Comparison of ENCODE assay signal across 8 cellular contexts in the genomic region with DNA sequence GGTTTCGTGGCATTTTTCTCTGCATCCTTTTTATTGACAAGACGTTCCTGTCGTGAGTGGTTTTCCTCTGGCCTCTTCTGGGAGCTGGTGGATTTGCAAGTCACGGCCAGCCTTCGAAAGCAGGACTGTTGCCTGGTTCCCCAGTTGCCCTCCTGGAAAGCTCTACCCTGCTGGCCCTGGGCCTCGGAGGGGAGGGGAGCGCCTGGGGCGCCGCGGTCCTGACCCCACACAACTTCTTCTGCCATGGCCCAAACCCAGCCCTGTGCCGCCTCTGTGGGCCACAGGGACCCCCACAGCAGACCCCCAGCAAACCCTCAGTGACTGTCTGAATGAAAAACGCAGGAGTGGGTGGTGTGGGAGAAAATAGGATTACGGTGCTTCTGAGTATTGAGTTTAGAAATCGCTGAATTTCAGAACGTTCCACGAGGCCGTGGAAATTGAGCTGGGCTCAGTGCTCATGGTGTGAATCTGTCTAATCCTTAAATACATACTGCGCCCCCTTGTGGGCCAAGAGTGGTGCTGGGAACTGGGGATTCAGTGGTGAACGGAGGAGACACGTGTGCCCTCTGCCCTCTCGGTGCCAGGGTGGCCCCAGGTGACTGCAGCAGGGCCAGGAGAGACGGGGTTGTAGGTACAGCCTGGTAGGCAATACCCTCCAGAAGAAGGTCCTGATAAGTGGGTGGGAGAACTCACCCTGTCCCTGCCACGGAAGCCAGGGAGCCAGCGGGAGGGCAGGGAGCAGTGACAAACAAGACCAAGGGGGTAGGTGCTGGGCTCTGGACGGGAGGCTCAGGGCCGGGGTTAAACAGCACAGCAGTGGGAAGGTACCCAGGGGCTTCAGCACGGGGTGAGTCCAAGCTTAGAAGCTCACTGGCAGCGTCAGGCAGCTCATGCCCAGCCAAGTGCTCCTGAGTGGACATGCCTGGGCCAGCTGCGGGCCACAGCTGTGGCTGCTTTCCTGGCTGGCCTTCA.
DNase-seq lines count a peak whose midpoint lies in the region; ATAC-seq and TF ChIP-seq lines count a peak whose summit lies in the region.

No MANE protein-coding gene starts in this region.

- TF ChIP-seq CTCF in DOHH2 (IDR thresholded peaks at IDR 0.05; ENCODE audit: low read depth, low read length, poor library complexity, severe bottlenecking) (peak; percentile 79), SU-DHL-6 (IDR thresholded peaks at IDR 0.05; ENCODE audit: insufficient read depth, low read length, poor library complexity, severe bottlenecking) (peak; percentile 72), right atrium auricular region (IDR thresholded peaks at IDR 0.05) (peak; percentile 35 to 69)

- no peaks in the 10 kb centered on the region for H3K36me3 ChIP-seq in DOHH2 (ENCODE audit: control insufficient read depth, low read length)
- no peaks in the 10 kb centered on the region for H3K36me3 ChIP-seq in MG63
- H3K36me3 ChIP-seq in SU-DHL-6 (ENCODE audit: low read length), result no peaks in the 10 kb centered on the region
- H3K36me3 ChIP-seq in right atrium auricular region, result no peaks in the 10 kb centered on the region

- no peak overlapping the region for H3K27ac ChIP-seq in DOHH2 (ENCODE audit: low read depth, low read length)
- H3K27ac ChIP-seq in SU-DHL-6 (ENCODE audit: low read depth, low read length), result no peak overlapping the region
- H3K27ac ChIP-seq in right atrium auricular region, result no peak overlapping the region

- H3K4me2 ChIP-seq in DOHH2 (ENCODE audit: low read length) (no peak overlapping the region), SU-DHL-6 (ENCODE audit: low read depth, low read length, poor library complexity, severe bottlenecking) (no peak overlapping the region)

- peak; percentile 80 for ATAC-seq in sciatic nerve
- ATAC-seq in HG02571 (IDR thresholded peaks at IDR 0.05; ENCODE audit: unreplicated experiment), result no peak
- no peak for ATAC-seq in GM21360 (IDR thresholded peaks at IDR 0.05; ENCODE audit: unreplicated experiment)

- H3K9me2 ChIP-seq in DOHH2 (replicated peaks; ENCODE audit: control insufficient read depth, low read length), result no peaks in the 10 kb centered on the region
- H3K9me2 ChIP-seq in SU-DHL-6 (replicated peaks; ENCODE audit: insufficient read depth, low read length), result no peaks in the 10 kb centered on the region

- intact Hi-C loops in sciatic nerve (cut with DNase I), result no loop called here

- H3K4me3 ChIP-seq in DOHH2 (ENCODE audit: low read length), result no peak overlapping the region
- no peak overlapping the region for H3K4me3 ChIP-seq in MG63
- H3K4me3 ChIP-seq in SU-DHL-6 (ENCODE audit: insufficient read depth, low read length, poor library complexity, severe bottlenecking), result no peak overlapping the region
- H3K4me3 ChIP-seq in right atrium auricular region, result no peak overlapping the region

- H3K4me1 ChIP-seq in DOHH2 (ENCODE audit: control insufficient read depth, low read length) (no peaks in the 10 kb centered on the region), right atrium auricular region (peaks cover 0 to 12% of the 10 kb centered on the region in 2 donors)

- H3F3A ChIP-seq in DOHH2 (ENCODE audit: control insufficient read depth, insufficient read depth), result no peaks in the 10 kb centered on the region
- no peaks in the 10 kb centered on the region for H3F3A ChIP-seq in SU-DHL-6 (ENCODE audit: insufficient read depth)

- H4K20me1 ChIP-seq in DOHH2 (ENCODE audit: control insufficient read depth, insufficient read depth, low read depth, low read length) (no peaks in the 10 kb centered on the region), SU-DHL-6 (ENCODE audit: low read depth, low read length) (no peaks in the 10 kb centered on the region)

- peak; percentile 78 for DNase-seq in MG63
- peak; percentile 51 for DNase-seq in activated naive CD8-positive, alpha-beta T cell treated with anti-CD3 and anti-CD28 coated beads, Interleukin-2, amount 50 U/mL, for 16 hours (ENCODE audit: low read depth, low spot score)
- DNase-seq in right atrium auricular region (ENCODE audit: low spot score), result no peak
- no peak for DNase-seq in sciatic nerve (ENCODE audit: low spot score)

- H3K9me3 ChIP-seq in DOHH2 (ENCODE audit: control insufficient read depth, insufficient read depth, low read length), result no peaks in the 10 kb centered on the region
- H3K9me3 ChIP-seq in MG63, result no peaks in the 10 kb centered on the region
- H3K9me3 ChIP-seq in SU-DHL-6 (ENCODE audit: insufficient read depth, low read length), result no peaks in the 10 kb centered on the region
- H3K9me3 ChIP-seq in right atrium auricular region, result no peaks in the 10 kb centered on the region

- H3K27me3 ChIP-seq in DOHH2 (ENCODE audit: control insufficient read depth, low read length) (no peaks in the 10 kb centered on the region), MG63 (peaks cover 3% of the 10 kb centered on the region), SU-DHL-6 (ENCODE audit: low read length) (no peaks in the 10 kb centered on the region), right atrium auricular region (no peaks in the 10 kb centered on the region)

- H3K79me2 ChIP-seq in DOHH2 (ENCODE audit: control insufficient read depth, low read length) (no peaks in the 10 kb centered on the region), SU-DHL-6 (ENCODE audit: insufficient read depth, low read length) (no peaks in the 10 kb centered on the region)

- no peak overlapping the region for H2AFZ ChIP-seq in SU-DHL-6 (ENCODE audit: low read depth, low read length, severe bottlenecking)

- H3K9ac ChIP-seq in SU-DHL-6 (ENCODE audit: low read length), result no peak overlapping the region

Comparison
In these comparisons a context has a peak if more than half of its experiments do, and no peak if none do; other contexts are left out.
1. DNase-seq: peak in MG63 (single experiment) and activated naive CD8-positive, alpha-beta T cell treated with anti-CD3 and anti-CD28 coated beads, Interleukin-2, amount 50 U/mL, for 16 hours (single experiment); none in right atrium auricular region (single experiment) and sciatic nerve (single experiment).
2. Peak in every context shown above with its lines, with median percentiles within 50 percentile points of each other: CTCF ChIP-seq.